ENCODE assay signal across 8 cellular contexts in the genomic region with DNA sequence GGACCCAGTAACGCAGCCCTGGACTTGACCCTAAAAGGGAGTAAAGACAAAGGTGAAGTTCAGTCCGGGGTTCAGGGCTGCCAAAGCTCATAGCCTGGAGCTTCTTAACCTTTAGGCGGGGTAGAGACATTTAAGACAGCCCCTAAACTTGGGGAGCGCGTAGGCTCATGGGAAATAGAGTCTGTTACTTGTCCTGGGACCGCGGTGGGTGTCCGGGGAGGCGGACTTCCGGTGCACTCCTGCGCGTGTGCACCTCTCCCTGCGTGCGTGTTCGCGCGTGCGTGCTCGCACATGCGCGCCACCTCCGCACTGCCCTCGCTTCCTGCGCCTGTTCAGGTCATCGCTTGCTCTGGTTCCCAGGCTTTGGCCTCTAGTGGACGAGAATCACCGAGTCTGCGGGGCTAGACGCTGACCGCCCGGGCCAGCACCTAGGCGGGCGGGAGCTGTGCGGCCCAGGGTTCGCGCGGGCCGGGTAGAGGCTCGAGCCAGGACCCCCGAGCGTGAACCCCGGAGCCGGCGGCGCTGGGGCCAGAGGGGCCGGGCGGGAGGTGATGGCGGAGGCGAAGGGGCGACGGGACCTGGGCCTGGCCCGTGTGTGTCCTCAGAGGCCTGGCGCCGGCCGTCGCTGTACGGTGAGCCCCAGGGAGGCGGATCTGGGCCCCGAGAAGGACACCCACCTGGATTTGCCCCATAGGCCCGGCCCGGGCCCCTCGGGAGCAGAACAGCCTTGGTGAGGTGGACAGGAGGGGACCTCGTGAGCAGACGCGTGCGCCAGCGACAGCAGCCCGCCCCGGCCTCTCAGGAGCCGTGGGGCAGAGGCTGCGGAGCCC.
DNase-seq lines count a peak whose midpoint lies in the region; ATAC-seq and TF ChIP-seq lines count a peak whose summit lies in the region.
"Not testable (repeated sequence)": the region's sequence is repeated elsewhere in the genome, so short reads cannot be mapped to it uniquely, and the experiment has no call there.

No MANE protein-coding gene starts in this region.

- H3K27me3 Mint-ChIP-seq in central memory CD8-positive, alpha-beta T cell: not testable (repeated sequence)

- peaks cover 21% of the 10 kb centered on the region for H3K4me1 Mint-ChIP-seq in central memory CD8-positive, alpha-beta T cell

- peak overlapping the region; percentile 92 for H3K4me3 Mint-ChIP-seq in central memory CD8-positive, alpha-beta T cell

- ATAC-seq in GM19025 (IDR thresholded peaks at IDR 0.05; ENCODE audit: low read depth, unreplicated experiment): peak; percentile 100
- peak; percentile 100 for ATAC-seq in HG03196 (IDR thresholded peaks at IDR 0.05; ENCODE audit: unreplicated experiment)
- ATAC-seq in central memory CD8-positive, alpha-beta T cell (replicated peaks; ENCODE audit: extremely low read depth, poor library complexity, severe bottlenecking): peak; percentile 99

- H3K36me3 Mint-ChIP-seq in central memory CD8-positive, alpha-beta T cell (ENCODE audit: insufficient read depth): peaks cover 14% of the 10 kb centered on the region

- DNase-seq in AG09319 (ENCODE audit: extremely low read depth, low read depth): peak; percentile 61
- peak; percentile 78 for DNase-seq in NCI-H345 (lab: John Stamatoyannopoulos, UW)
- DNase-seq in activated CD4-positive, CD25-positive, alpha-beta regulatory T cell (lab: John Stamatoyannopoulos, UW): peak; percentile 65 to 79 (median 68)
- DNase-seq in central memory CD8-positive, alpha-beta T cell (ENCODE audit: low spot score in 2 of 2): peak; percentile 52 to 62
- DNase-seq in islet precursor cell: peak; percentile 93
- DNase-seq in stimulated activated CD4-positive, alpha-beta T cell treated with anti-CD3 and anti-CD28 coated beads, Interleukin-12 subunit alpha, Interleukin-12 subunit beta, amount 100 ng/mL, for 24 hours (ENCODE audit: low read depth in 2 of 2): peak; percentile 66 to 78

- H3K27ac Mint-ChIP-seq in central memory CD8-positive, alpha-beta T cell (ENCODE audit: low read depth): peak overlapping the region; percentile 72

- not testable (repeated sequence) for TF ChIP-seq CTCF in AG09319 (IDR thresholded peaks at IDR 0.05; ENCODE audit: low read depth, low read length)

- not testable (repeated sequence) for H3K9me3 Mint-ChIP-seq in central memory CD8-positive, alpha-beta T cell

Comparison
In these comparisons a context has a peak if more than half of its experiments do, and no peak if none do; other contexts are left out.
1. Peak in every context shown above with its lines: DNase-seq and ATAC-seq.